8 cellular contexts compared by ENCODE assay signal in genomic region chr22:20080445-20080775, GRCh38. TPM values are rescaled to one million over a fixed set of nuclear protein-coding genes. Genes with fewer than 3 reads are reported as not detected.
DNase-seq lines count a peak whose midpoint lies in the region.

No MANE protein-coding gene starts in this region.

- H3K36me3 ChIP-seq in H7 (replicated peaks; ENCODE audit: control insufficient read depth, insufficient read depth, low read length) (no peaks in the 10 kb centered on the region), mesodermal cell (ENCODE audit: control insufficient read depth, insufficient read depth, low read length) (peaks cover 19% of the 10 kb centered on the region)
- H3K36me3 ChIP-seq in effector memory CD4-positive, alpha-beta T cell (ENCODE audit: control insufficient read depth, insufficient read depth, low read length), result no peaks in the 10 kb centered on the region

- H3K4me3 ChIP-seq in H7 (ENCODE audit: insufficient read depth, low read depth, low read length) (peak overlapping the region; percentile 74), mesodermal cell (ENCODE audit: extremely low read depth, insufficient read depth, low read length, poor library complexity, severe bottlenecking) (peak overlapping the region; percentile 87)
- H3K4me3 ChIP-seq in effector memory CD4-positive, alpha-beta T cell (ENCODE audit: insufficient read depth, low read depth, low read length, poor library complexity, severe bottlenecking), result peak overlapping the region; percentile 82

- DNase-seq in NCI-H1417 (lab: John Stamatoyannopoulos, UW) (peak; percentile 58 to 87 (median 73)), NCI-H1417 treated with DMSO at 0.1 percent for 48 hours (lab: John Stamatoyannopoulos, UW) (no peak), H7 (peak; percentile 96), M059J (ENCODE audit: low read depth) (peak; percentile 56)
- DNase-seq in activated CD4-positive, alpha-beta T cell treated with anti-CD3 and anti-CD28 coated beads, Interleukin-2, amount 50 U/mL, for 24 hours (ENCODE audit: low read depth in 1 of 2, low spot score in 1 of 2), result peak; percentile 46 to 56
- DNase-seq in effector memory CD4-positive, alpha-beta T cell, result peak; percentile 49 to 73 (median 63)
- DNase-seq in stimulated activated CD8-positive, alpha-beta memory T cell treated with anti-CD3 and anti-CD28 coated beads, Interleukin-2, amount 100 ng/mL, for 48 hours (ENCODE audit: low read depth in 2 of 2), result peak; percentile 62 to 66

- H3K9me3 ChIP-seq in effector memory CD4-positive, alpha-beta T cell (ENCODE audit: control insufficient read depth, low read length), result no peaks in the 10 kb centered on the region
- H3K9me3 ChIP-seq in mesodermal cell (ENCODE audit: control insufficient read depth, low read length), result no peaks in the 10 kb centered on the region

- 1% methylated on average over 22 to 32 of the region's 34 CpGs for WGBS in mesodermal cell (ENCODE audit: insufficient coverage in 2 of 2), 2 experiments

- peak overlapping the region; percentile 85 for H3K27ac ChIP-seq in effector memory CD4-positive, alpha-beta T cell (ENCODE audit: insufficient read depth, low read length, poor library complexity, severe bottlenecking)
- peak overlapping the region; percentile 92 for H3K27ac ChIP-seq in mesodermal cell (ENCODE audit: low read depth, low read length, severe bottlenecking)

- H3K4me1 ChIP-seq in effector memory CD4-positive, alpha-beta T cell (ENCODE audit: control insufficient read depth, insufficient read depth, low read length, poor library complexity, severe bottlenecking), result peaks cover 3% of the 10 kb centered on the region
- H3K4me1 ChIP-seq in mesodermal cell (ENCODE audit: control insufficient read depth, insufficient read depth, low read length, poor library complexity, severe bottlenecking), result peaks cover 13% of the 10 kb centered on the region

- no peaks in the 10 kb centered on the region for H3K27me3 ChIP-seq in H7 (ENCODE audit: control insufficient read depth, insufficient read depth, low read length)
- no peaks in the 10 kb centered on the region for H3K27me3 ChIP-seq in effector memory CD4-positive, alpha-beta T cell (replicated peaks; ENCODE audit: control insufficient read depth, insufficient read depth, low read length, poor library complexity, severe bottlenecking)

RNA-seq across cellular contexts. Expression of gene DGCR8, which starts 0.4 kb away (rescaled TPM):
- 23.0 and 37.3 TPM in 2 replicates for total RNA-seq in H7 (2014; rRNA removed; shearing (Covaris generic))
- 13.5 and 18.2 TPM in 2 replicates for total RNA-seq in M059J (2014; rRNA removed; shearing (Covaris generic))
- polyA plus RNA-seq in mesodermal cell (2013, experiment 1 of 2), result 17.1 TPM
- 15.7 TPM for polyA plus RNA-seq in mesodermal cell (2013, experiment 2 of 2)

RNA-seq across cellular contexts. Expression of gene RANBP1, which starts 35.5 kb away (rescaled TPM):
- total RNA-seq in H7 (2014; rRNA removed; shearing (Covaris generic)), result 564 and 664 TPM in 2 replicates
- total RNA-seq in M059J (2014; rRNA removed; shearing (Covaris generic)), result 828 and 1,137 TPM in 2 replicates
- 402 TPM for polyA plus RNA-seq in mesodermal cell (2013, experiment 1 of 2)
- polyA plus RNA-seq in mesodermal cell (2013, experiment 2 of 2), result 385 TPM

RNA-seq across cellular contexts. Expression of gene TRMT2A, which starts 36.6 kb away (rescaled TPM):
- 78.5 and 88.6 TPM in 2 replicates for total RNA-seq in H7 (2014; rRNA removed; shearing (Covaris generic))
- 17.9 and 21.0 TPM in 2 replicates for total RNA-seq in M059J (2014; rRNA removed; shearing (Covaris generic))
- polyA plus RNA-seq in mesodermal cell (2013, experiment 1 of 2), result 22.9 TPM
- 24.9 TPM for polyA plus RNA-seq in mesodermal cell (2013, experiment 2 of 2)

RNA-seq across cellular contexts. Expression of gene ZDHHC8, which starts 51.2 kb away (rescaled TPM):
- total RNA-seq in H7 (2014; rRNA removed; shearing (Covaris generic)), result 15.6 and 16.6 TPM in 2 replicates
- 3.0 and 12.1 TPM in 2 replicates for total RNA-seq in M059J (2014; rRNA removed; shearing (Covaris generic))
- 49.3 TPM for polyA plus RNA-seq in mesodermal cell (2013, experiment 1 of 2)
- polyA plus RNA-seq in mesodermal cell (2013, experiment 2 of 2), result 40.6 TPM

RNA-seq across cellular contexts. Expression of gene TANGO2, which starts 59.5 kb away (rescaled TPM):
- 11.3 and 15.7 TPM in 2 replicates for total RNA-seq in H7 (2014; rRNA removed; shearing (Covaris generic))
- total RNA-seq in M059J (2014; rRNA removed; shearing (Covaris generic)), result 34.0 and 36.1 TPM in 2 replicates
- polyA plus RNA-seq in mesodermal cell (2013, experiment 1 of 2), result 14.7 TPM
- 9.2 TPM for polyA plus RNA-seq in mesodermal cell (2013, experiment 2 of 2)
